In genomic region chr16:27403601-27403992, GRCh38 we compare ENCODE assay signal across 13 cellular contexts. TPM values are rescaled to one million over a fixed set of nuclear protein-coding genes. Genes with fewer than 3 reads are reported as not detected.
DNase-seq lines count a peak whose midpoint lies in the region; ATAC-seq, FAIRE-seq and TF ChIP-seq lines count a peak whose summit lies in the region.
"Had no signal": no experiment of that assay in that cellular context is flagged by ENCODE, and none has a peak within 500 bp of the region (broad histone marks: within the 10 kb centered on the region; RNA-seq: fewer than 3 reads in every experiment).

No MANE protein-coding gene starts in this region.

- H3K36me3 ChIP-seq in HepG2 (replicated peaks in 1 of 2; ENCODE audit: control insufficient read depth in 1 of 2, insufficient read depth in 2 of 2, low read length in 2 of 2), result no peaks in the 10 kb centered on the region
- H3K36me3 ChIP-seq in right lobe of liver, result no peaks in the 10 kb centered on the region
- no peaks in the 10 kb centered on the region for H3K36me3 ChIP-seq in duodenal mucosa (ENCODE audit: control insufficient read depth in 1 of 2, insufficient read depth in 2 of 2, low read length in 2 of 2)
- H3K36me3 ChIP-seq in thymus (ENCODE audit: control insufficient read depth, insufficient read depth), result no peaks in the 10 kb centered on the region
- H3K36me3 ChIP-seq in SK-N-SH (replicated peaks in 1 of 2; ENCODE audit: control insufficient read depth in 1 of 2, insufficient read depth in 2 of 2, low read length in 1 of 2), result no peaks in the 10 kb centered on the region
- H3K36me3 ChIP-seq in A673 (ENCODE audit: insufficient read depth, low read length, poor library complexity, severe bottlenecking), result no peaks in the 10 kb centered on the region

- in situ Hi-C loops in HepG2 (cut with HindIII; ENCODE audit: extremely low pct_ligation_motif_present, low pct_unique_long_range_greater_than_20kb), result no loop called here

- H3K27ac Mint-ChIP-seq in activated CD4-positive, alpha-beta memory T cell treated with anti-CD3 and anti-CD28 coated beads, Interleukin-2, amount 10 ng/mL, durations not matched to agents 7 days and 5 days, result peak overlapping the region; percentile 96

- no peak for FAIRE-seq in HepG2 (lab: Jason Lieb, UNC)
- FAIRE-seq: colon, H54 had no signal

- peaks cover 22% of the 10 kb centered on the region for H3F3A ChIP-seq in SK-N-SH (replicated peaks; ENCODE audit: insufficient read depth)

- WGBS in HepG2 (ENCODE audit: low lambda C conversion rate), result 40% methylated on average over 3 of the region's 6 CpGs
- 20% methylated on average over 1 of the region's 6 CpGs for WGBS in right lobe of liver (ENCODE audit: insufficient coverage, low coverage, low lambda C conversion rate, missing lambda C conversion rate)
- WGBS in thymus, result 91% methylated on average over 6 of the region's 6 CpGs
- WGBS in SK-N-SH (ENCODE audit: low lambda C conversion rate), result 46% methylated on average over 4 of the region's 6 CpGs

- H3K4me1 ChIP-seq in HepG2 (ENCODE audit: insufficient read depth, low read length) (peaks cover 31% of the 10 kb centered on the region), right lobe of liver (no peaks in the 10 kb centered on the region), duodenal mucosa (ENCODE audit: control insufficient read depth in 1 of 2, insufficient read depth in 2 of 2, low read length in 2 of 2) (peaks cover 22 to 27% of the 10 kb centered on the region in 2 donors), thymus (ENCODE audit: control insufficient read depth, insufficient read depth, low read length) (peaks cover 70% of the 10 kb centered on the region), SK-N-SH (ENCODE audit: control insufficient read depth in 1 of 2, insufficient read depth in 2 of 2, low read depth in 1 of 2, low read length in 1 of 2) (peaks cover 0 to 18% of the 10 kb centered on the region in 2 experiments; a peak in 2 of 4 replicates), A673 (ENCODE audit: insufficient read depth, low read length, poor library complexity, severe bottlenecking) (peaks cover 7% of the 10 kb centered on the region)

- no peaks in the 10 kb centered on the region for H3K9me3 Mint-ChIP-seq in activated CD4-positive, alpha-beta memory T cell treated with anti-CD3 and anti-CD28 coated beads, Interleukin-2, amount 10 ng/mL, durations not matched to agents 7 days and 5 days

- TF ChIP-seq RAD21 in HepG2 (CRISPR knock-in tag; IDR thresholded peaks at IDR 0.05) (no peak), SK-N-SH (IDR thresholded peaks at IDR 0.05; ENCODE audit: low read length) (no peak)

- BruUV-seq in HepG2 (replicated peaks; lab: Mats Ljungman, UMichigan), result no TSS peak
- BruUV-seq in A673 (replicated peaks; lab: Mats Ljungman, UMichigan), result no TSS peak

- no peak for TF ChIP-seq CTCF in HepG2 (CRISPR knock-in tag; IDR thresholded peaks at IDR 0.05)
- TF ChIP-seq CTCF in right lobe of liver (IDR thresholded peaks at IDR 0.05), result no peak
- no peak for TF ChIP-seq CTCF in SK-N-SH (IDR thresholded peaks at IDR 0.05)
- no peak for TF ChIP-seq CTCF in A673 (conservative IDR thresholded peaks at IDR 0.05; ENCODE audit: low read depth, low read length)

- POLR2A ChIA-PET in HepG2 (lab: Yijun Ruan, JAX), result no interaction called here
- POLR2A ChIA-PET in activated CD4-positive, alpha-beta memory T cell treated with anti-CD3 and anti-CD28 coated beads, Interleukin-2, amount 10 ng/mL, durations not matched to agents 7 days and 5 days (lab: Charles Lee), result interaction anchor here (0.9 to 9.3 kb wide), 14 partner anchors 12 to 230 kb away, joined by 3 to 80 read pairs (median 8); partner anchors contain the start of gene KDM8
- POLR2A ChIA-PET in SK-N-SH (lab: Yijun Ruan, JAX), result no interaction called here
- POLR2A ChIA-PET in A673 (lab: Charles Lee; ENCODE audit: low non-redundant PET), result no interaction called here

- H3K27me3 Mint-ChIP-seq in activated CD4-positive, alpha-beta memory T cell treated with anti-CD3 and anti-CD28 coated beads, Interleukin-2, amount 10 ng/mL, durations not matched to agents 7 days and 5 days, result peaks cover 6% of the 10 kb centered on the region

- DNase-seq in HepG2 (ENCODE audit: low spot score), result no peak
- DNase-seq in right lobe of liver, result no peak
- DNase-seq in activated CD4-positive, alpha-beta memory T cell treated with anti-CD3 and anti-CD28 coated beads, Interleukin-2, amount 10 ng/mL, durations not matched to agents 7 days and 5 days, result no peak
- no peak for DNase-seq in pons (ENCODE audit: low spot score)
- no peak for DNase-seq in SK-N-SH
- no peak for DNase-seq in A673 (ENCODE audit: low spot score)
- DNase-seq: MV-4-11 had no signal

- TF ChIP-seq POLR2A in HepG2 (IDR thresholded peaks at IDR 0.05; ENCODE audit: insufficient read depth in 1 of 2, low read depth in 2 of 2, low read length in 2 of 2), result no peak
- TF ChIP-seq POLR2A in right lobe of liver (IDR thresholded peaks at IDR 0.05), result no peak

- no peak overlapping the region for H3K4me3 ChIP-seq in HepG2 (replicated peaks in 1 of 3; ENCODE audit: insufficient read depth in 1 of 3, low read depth in 2 of 3, low read length in 3 of 3)
- no peak overlapping the region for H3K4me3 ChIP-seq in right lobe of liver
- peak overlapping the region; percentile 43 to 57 for H3K4me3 ChIP-seq in duodenal mucosa (ENCODE audit: low read depth in 1 of 2, low read length in 2 of 2)
- H3K4me3 ChIP-seq in thymus (ENCODE audit: low read length), result peak overlapping the region; percentile 61
- no peak overlapping the region for H3K4me3 ChIP-seq in SK-N-SH (ENCODE audit: low read depth in 2 of 2, low read length in 1 of 2)
- H3K4me3 ChIP-seq in A673 (ENCODE audit: low read depth, low read length, poor library complexity, severe bottlenecking), result no peak overlapping the region
- H3K4me3 ChIP-seq: SK-N-MC had no signal

- no peak overlapping the region for H3K27ac ChIP-seq in HepG2 (ENCODE audit: extremely low read length, insufficient read depth, low read length)
- no peak overlapping the region for H3K27ac ChIP-seq in right lobe of liver
- no peak overlapping the region for H3K27ac ChIP-seq in duodenal mucosa (ENCODE audit: low read depth, low read length)
- peak overlapping the region; percentile 6 for H3K27ac ChIP-seq in thymus (ENCODE audit: low read depth)
- H3K27ac ChIP-seq in SK-N-SH (ENCODE audit: low read depth in 2 of 2, low read length in 1 of 2), result no peak overlapping the region
- H3K27ac ChIP-seq in A673 (ENCODE audit: low read depth, low read length, poor library complexity, severe bottlenecking), result no peak overlapping the region
- H3K27ac ChIP-seq: HL-60, SK-N-MC had no signal

- intact Hi-C loops in HepG2 (cut with micrococcal nuclease; ENCODE audit: unreplicated experiment), result no loop called here
- intact Hi-C loops in right lobe of liver (cut with DNase I), result no loop called here
- intact Hi-C loops in A673 (cut with micrococcal nuclease; ENCODE audit: unreplicated experiment), result no loop called here

- H3K4me1 Mint-ChIP-seq in activated CD4-positive, alpha-beta memory T cell treated with anti-CD3 and anti-CD28 coated beads, Interleukin-2, amount 10 ng/mL, durations not matched to agents 7 days and 5 days, result peaks cover 85% of the 10 kb centered on the region

- H4K20me1 ChIP-seq in HepG2 (ENCODE audit: insufficient read depth, low read length), result no peaks in the 10 kb centered on the region
- no peaks in the 10 kb centered on the region for H4K20me1 ChIP-seq in SK-N-SH (ENCODE audit: insufficient read depth)

- no peak overlapping the region for H3K4me2 ChIP-seq in HepG2 (ENCODE audit: low read depth, low read length)
- H3K4me2 ChIP-seq in SK-N-SH, result no peak overlapping the region

- CTCF ChIA-PET in HepG2 (lab: Yijun Ruan, JAX; ENCODE audit: low intra/inter-chr PET ratio, low total read pairs) (no interaction called here), SK-N-SH (lab: Yijun Ruan, JAX) (no interaction called here), A673 (lab: Charles Lee) (no interaction called here)
- CTCF ChIA-PET in activated CD4-positive, alpha-beta memory T cell treated with anti-CD3 and anti-CD28 coated beads, Interleukin-2, amount 10 ng/mL, durations not matched to agents 7 days and 5 days (lab: Charles Lee), result interaction anchor here (1.3 to 3.5 kb wide), 6 partner anchors 31 to 224 kb away, joined by 3 to 22 read pairs (median 4); no protein-coding TSS in a partner anchor

- H3K27me3 ChIP-seq in HepG2 (ENCODE audit: control insufficient read depth in 1 of 2, insufficient read depth in 2 of 2, low read length in 2 of 2), result peaks cover 15 to 55% of the 10 kb centered on the region in 2 experiments
- no peaks in the 10 kb centered on the region for H3K27me3 ChIP-seq in right lobe of liver
- no peaks in the 10 kb centered on the region for H3K27me3 ChIP-seq in duodenal mucosa (ENCODE audit: control insufficient read depth in 1 of 2, insufficient read depth in 2 of 2, low read length in 2 of 2)
- H3K27me3 ChIP-seq in thymus (ENCODE audit: control insufficient read depth, insufficient read depth), result no peaks in the 10 kb centered on the region
- H3K27me3 ChIP-seq in SK-N-SH (ENCODE audit: insufficient read depth), result no peaks in the 10 kb centered on the region
- no peaks in the 10 kb centered on the region for H3K27me3 ChIP-seq in A673 (replicated peaks; ENCODE audit: insufficient read depth, low read depth, low read length, poor library complexity)

- TF ChIP-seq EP300 in HepG2 (IDR thresholded peaks at IDR 0.05; ENCODE audit: low read depth in 2 of 2, low read length in 2 of 2), result no peak
- TF ChIP-seq EP300 in HepG2 (CRISPR knock-in tag; IDR thresholded peaks at IDR 0.05; ENCODE audit: borderline replicate concordance), result no peak
- no peak for TF ChIP-seq EP300 in SK-N-SH (IDR thresholded peaks at IDR 0.05; ENCODE audit: borderline replicate concordance in 1 of 2, low read depth in 1 of 2, low read length in 1 of 2)

- H3K9me2 ChIP-seq in SK-N-SH, result no peaks in the 10 kb centered on the region

- H2AFZ ChIP-seq in HepG2 (ENCODE audit: low read length) (no peak overlapping the region), SK-N-SH (ENCODE audit: low read depth) (no peak overlapping the region)

- no peak for ATAC-seq in HepG2
- no peak for ATAC-seq in right lobe of liver

- H3K9ac ChIP-seq in HepG2 (ENCODE audit: insufficient read depth, low read depth, low read length) (no peak overlapping the region), duodenal mucosa (ENCODE audit: low read depth in 1 of 2, low read length in 2 of 2) (peak overlapping the region in 1 of 2 donors; percentile 18), SK-N-SH (no peak overlapping the region)

- H3K36me3 Mint-ChIP-seq in activated CD4-positive, alpha-beta memory T cell treated with anti-CD3 and anti-CD28 coated beads, Interleukin-2, amount 10 ng/mL, durations not matched to agents 7 days and 5 days (ENCODE audit: low read depth), result peaks cover 27% of the 10 kb centered on the region

- H3K4me3 Mint-ChIP-seq in activated CD4-positive, alpha-beta memory T cell treated with anti-CD3 and anti-CD28 coated beads, Interleukin-2, amount 10 ng/mL, durations not matched to agents 7 days and 5 days, result peak overlapping the region; percentile 92

- no peaks in the 10 kb centered on the region for H3K79me2 ChIP-seq in HepG2 (ENCODE audit: insufficient read depth, low read length)
- H3K79me2 ChIP-seq in SK-N-SH (ENCODE audit: insufficient read depth), result no peaks in the 10 kb centered on the region

- no peaks in the 10 kb centered on the region for H3K9me3 ChIP-seq in HepG2 (ENCODE audit: low read length)
- H3K9me3 ChIP-seq in right lobe of liver, result no peaks in the 10 kb centered on the region
- no peaks in the 10 kb centered on the region for H3K9me3 ChIP-seq in duodenal mucosa (ENCODE audit: control insufficient read depth in 1 of 2, low read length in 2 of 2)
- H3K9me3 ChIP-seq in thymus (ENCODE audit: control insufficient read depth), result no peaks in the 10 kb centered on the region
- H3K9me3 ChIP-seq in SK-N-SH, result no peaks in the 10 kb centered on the region
- H3K9me3 ChIP-seq in A673 (ENCODE audit: low read depth, low read length, poor library complexity, severe bottlenecking), result no peaks in the 10 kb centered on the region

RNA-seq across cellular contexts. Expression of gene IL21R, which starts 1.6 kb away (rescaled TPM):
- 0.17 and 0.64 TPM in 2 replicates for total RNA-seq in HepG2 (2016; rRNA removed; fragmentation: Illumina TruSeq; extraction: Trizol)
- not detected in 2 replicates for total RNA-seq in HepG2 (2016; cell fraction: cytosol; rRNA removed; fragmentation: Illumina TruSeq; extraction: Trizol; ENCODE audit: low read depth)
- total RNA-seq in HepG2 (2016; cell fraction: insoluble cytoplasmic fraction; rRNA removed; fragmentation: Illumina TruSeq; extraction: Trizol), result 0.22 and 0.43 TPM in 2 replicates
- 0.22 and 0.45 TPM in 2 replicates for total RNA-seq in HepG2 (2016; cell fraction: membrane; rRNA removed; fragmentation: Illumina TruSeq; extraction: Trizol)
- 0.28 and 0.40 TPM in 2 replicates for total RNA-seq in HepG2 (2016; cell fraction: nucleus; rRNA removed; fragmentation: Illumina TruSeq; extraction: Trizol)
- polyA plus RNA-seq in HepG2 (2011; rRNA removed), result 0.49 and 1.6 TPM in 2 replicates
- 0.62 and 1.4 TPM in 2 replicates for polyA plus RNA-seq in HepG2 (2011; cell fraction: cytosol; rRNA removed)
- polyA plus RNA-seq in HepG2 (2011; cell fraction: nucleus; rRNA removed), result 0.34 and 1.6 TPM in 2 replicates
- polyA plus RNA-seq in HepG2 (2012), result 1.1 and 2.8 TPM in 2 replicates
- polyA plus RNA-seq in HepG2 (2016; cell fraction: cytosol; fragmentation: Illumina TruSeq; extraction: Trizol; ENCODE audit: low read depth), result 0.07 and 0.09 TPM in 2 replicates
- polyA plus RNA-seq in HepG2 (2016; cell fraction: insoluble cytoplasmic fraction; fragmentation: Illumina TruSeq; extraction: Trizol; ENCODE audit: low read depth), result 0.14 and 0.21 TPM in 2 replicates
- 0.06 and 0.12 TPM in 2 replicates for polyA plus RNA-seq in HepG2 (2016; cell fraction: membrane; fragmentation: Illumina TruSeq; extraction: Trizol; ENCODE audit: low read depth)
- polyA plus RNA-seq in HepG2 (2016; cell fraction: nucleus; fragmentation: Illumina TruSeq; extraction: Trizol; ENCODE audit: insufficient read depth, low read depth), result 0.35 and 0.56 TPM in 2 replicates
- 0.56 and 3.1 TPM in 2 replicates for polyA minus RNA-seq in HepG2 (2011; rRNA and poly(A)+ RNA removed; ENCODE audit: low replicate concordance)
- 0.88 and 1.1 TPM in 2 replicates for polyA minus RNA-seq in HepG2 (2011; cell fraction: cytosol; rRNA and poly(A)+ RNA removed)
- polyA minus RNA-seq in HepG2 (2011; cell fraction: nucleus; rRNA and poly(A)+ RNA removed), result 0.26 and 0.87 TPM in 2 replicates
- total RNA-seq in right lobe of liver, result 1 to 10 TPM in 1 of 6 experiments, under 1 TPM in 5; 0.09 to 1.3 (median 0.31) TPM
- 10 to 100 TPM; 29.2 to 29.5 TPM for total RNA-seq in activated CD4-positive, alpha-beta memory T cell treated with anti-CD3 and anti-CD28 coated beads, Interleukin-2, amount 10 ng/mL, durations not matched to agents 7 days and 5 days
- 12.8 TPM for polyA plus RNA-seq in thymus
- 0.13 TPM in 2 replicates for polyA plus RNA-seq in SK-N-SH (2012; rRNA removed)
- polyA plus RNA-seq in SK-N-SH (2012; cell fraction: cytosol; rRNA removed), result 0.05 and 0.06 TPM in 2 replicates
- 0.02 and 0.12 TPM in 2 replicates for polyA plus RNA-seq in SK-N-SH (2012; cell fraction: nucleus; rRNA removed)
- total RNA-seq in A673 (2021), result 0.19 and 0.39 TPM in 2 replicates

Comparison
In these comparisons a context has a peak if more than half of its experiments do, and no peak if none do; other contexts are left out.
1. H3K4me3 ChIP-seq: peak in duodenal mucosa (2 of 2) and thymus (single experiment); none in HepG2 (0 of 3), right lobe of liver (0 of 3), SK-N-SH (0 of 2) and A673 (single experiment).
2. RNA of gene IL21R, which starts 1.6 kb away (total RNA-seq): 29.2 to 29.5 TPM in activated CD4-positive, alpha-beta memory T cell treated with anti-CD3 and anti-CD28 coated beads, Interleukin-2, amount 10 ng/mL, durations not matched to agents 7 days and 5 days; 0.17 to 0.64 TPM in HepG2, 0.09 to 1.3 TPM in right lobe of liver and 0.19 to 0.39 TPM in A673; every median in the first group is over 10 times any median in the second.